8 cellular contexts compared by ENCODE assay signal in the genomic region with DNA sequence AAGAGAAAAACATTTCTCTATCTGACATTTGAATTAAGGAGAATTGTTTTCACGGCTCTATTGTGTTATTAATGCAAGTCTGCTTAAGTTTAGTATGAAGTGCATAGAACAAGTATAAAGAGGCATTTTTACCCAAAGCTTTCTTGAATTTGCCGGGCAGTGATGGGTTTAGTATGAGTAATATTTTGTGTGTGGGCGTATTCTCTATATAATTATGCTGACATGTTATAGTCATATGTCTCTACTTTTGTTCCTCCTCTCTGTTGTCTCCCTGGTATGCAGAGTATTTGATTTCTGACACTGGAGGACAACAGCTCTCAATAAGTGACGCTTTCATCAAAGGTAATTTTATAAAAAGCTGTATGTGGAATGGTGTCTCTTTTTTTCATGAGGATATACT. TPM values are rescaled to one million over a fixed set of nuclear protein-coding genes. Genes with fewer than 3 reads are reported as not detected.
DNase-seq lines count a peak whose midpoint lies in the region; ATAC-seq and TF ChIP-seq lines count a peak whose summit lies in the region.
"Had no signal": no experiment of that assay in that cellular context is flagged by ENCODE, and none has a peak within 500 bp of the region (broad histone marks: within the 10 kb centered on the region; RNA-seq: fewer than 3 reads in every experiment).

No MANE protein-coding gene starts in this region.

- no peaks in the 10 kb centered on the region for H3K27me3 ChIP-seq in heart right ventricle

- peak overlapping the region; percentile 72 to 99 (median 98) for H3K27ac Mint-ChIP-seq in naive B cell

- intact Hi-C loops in left ventricle myocardium superior (cut with micrococcal nuclease), result no loop called here
- intact Hi-C loops in heart right ventricle (cut with DNase I), result no loop called here

- H3K9me3 Mint-ChIP-seq in naive B cell, result no peaks in the 10 kb centered on the region

- H3K27ac ChIP-seq in heart right ventricle, result no peak overlapping the region

- WGBS in heart right ventricle, 2 donors, result 83 to 84% methylated on average over 4 of the region's 4 CpGs

- peaks cover 7 to 10% of the 10 kb centered on the region in 2 donors for H3K36me3 Mint-ChIP-seq in naive B cell

- H3K27me3 Mint-ChIP-seq in naive B cell, result no peaks in the 10 kb centered on the region

- no peak overlapping the region for H3K4me3 ChIP-seq in heart right ventricle
- H3K4me3 ChIP-seq: smooth muscle cell had no signal

- DNase-seq in naive B cell (peak; percentile 26), left ventricle myocardium superior (no peak), heart right ventricle (no peak)
- DNase-seq in stimulated activated CD4-positive, alpha-beta T cell treated with anti-CD3 and anti-CD28 coated beads, Interleukin-4, amount 100 ng/mL, for 4 hours, result no peak

- H3K36me3 ChIP-seq in heart right ventricle, result peaks cover 0 to 88% (median 25%) of the 10 kb centered on the region in 9 donors

- peaks cover 33 to 53% (median 44%) of the 10 kb centered on the region in 3 donors for H3K4me1 Mint-ChIP-seq in naive B cell

- H3K4me3 Mint-ChIP-seq in naive B cell, result peak overlapping the region; percentile 73 to 92 (median 82)

- no peaks in the 10 kb centered on the region for H3K9me3 ChIP-seq in heart right ventricle

- H3K4me1 ChIP-seq in heart right ventricle, result peaks cover 0 to 14% (median 3%) of the 10 kb centered on the region in 9 donors

- peak; percentile 51 for ATAC-seq in GM18520 (IDR thresholded peaks at IDR 0.05; ENCODE audit: unreplicated experiment)
- peak; percentile 42 for ATAC-seq in GM21619 (IDR thresholded peaks at IDR 0.05; ENCODE audit: unreplicated experiment)
- ATAC-seq in HG03442 (IDR thresholded peaks at IDR 0.05; ENCODE audit: unreplicated experiment), result peak; percentile 68
- peak; percentile 42 to 63 for ATAC-seq in naive B cell (ENCODE audit: low read depth in 2 of 2)
- no peak for ATAC-seq in left ventricle myocardium superior
- ATAC-seq in heart right ventricle, result no peak

- no peak for TF ChIP-seq CTCF in heart right ventricle (IDR thresholded peaks at IDR 0.05)

RNA-seq across cellular contexts. Expression of gene PIKFYVE, which starts 45.9 kb away (rescaled TPM):
- 10 to 100 TPM in 5 of 6 donors, 1 to 10 TPM in 1; 3.6 to 16.8 (median 13.9) TPM for polyA plus RNA-seq in naive B cell (ENCODE audit: low read depth in 6 of 6)
- 16.1 TPM for total RNA-seq in left ventricle myocardium superior
- 10 to 100 TPM; 12.9 to 24.8 (median 18.4) TPM for total RNA-seq in heart right ventricle
- 1 to 10 TPM; 2.6 to 6.4 TPM for polyA plus RNA-seq in heart right ventricle

RNA-seq across cellular contexts. Expression of gene IDH1, which starts 57.1 kb away (rescaled TPM):
- 10 to 100 TPM in 2 of 6 donors, 1 to 10 TPM in 4; 6.7 to 10.6 (median 8.7) TPM for polyA plus RNA-seq in naive B cell (ENCODE audit: low read depth in 6 of 6)
- total RNA-seq in left ventricle myocardium superior, result 50.8 TPM
- 10 to 100 TPM; 18.5 to 71.3 (median 32.0) TPM for total RNA-seq in heart right ventricle
- polyA plus RNA-seq in heart right ventricle, result 10 to 100 TPM; 15.3 to 20.6 TPM

Comparison
In these comparisons a context has a peak if more than half of its experiments do, and no peak if none do; other contexts are left out.
1. ATAC-seq: peak in GM18520 (single experiment), GM21619 (single experiment), HG03442 (single experiment) and naive B cell (2 of 2); none in left ventricle myocardium superior (single experiment) and heart right ventricle (0 of 8).